38 cellular contexts compared by ENCODE assay signal in the genomic region with DNA sequence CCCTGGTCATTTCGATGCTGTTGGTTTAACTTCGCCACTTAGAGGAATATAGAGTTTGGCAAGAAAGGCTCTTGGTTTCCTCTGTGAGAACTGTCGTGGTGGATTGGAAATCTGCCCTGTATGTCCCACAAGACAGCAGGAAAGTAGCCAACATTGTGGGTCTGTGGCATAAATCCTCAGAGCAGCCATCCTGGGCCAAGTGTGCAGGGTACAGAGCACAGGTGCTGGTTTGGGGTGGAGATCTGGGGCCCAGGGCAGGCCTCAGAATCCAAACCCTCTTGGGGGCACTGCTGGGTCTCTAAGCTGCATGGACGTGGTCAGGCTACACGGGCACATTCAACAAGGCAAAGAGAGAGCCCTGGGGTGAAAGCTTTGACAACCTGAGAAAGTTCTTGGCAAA. TPM values are rescaled to one million over a fixed set of nuclear protein-coding genes. Genes with fewer than 3 reads are reported as not detected.
"Had no signal": no experiment of that assay in that cellular context is flagged by ENCODE, and none has a peak within 500 bp of the region (broad histone marks: within the 10 kb centered on the region; RNA-seq: fewer than 3 reads in every experiment).

No MANE protein-coding gene starts in this region.

- H3K4me3 ChIP-seq: MG63 had no signal

- H3K9me3 ChIP-seq: MG63 had no signal

- H3K36me3 ChIP-seq: MG63 had no signal

- H3K4me2 ChIP-seq: KMS-11 had no signal

- H3K9ac ChIP-seq: KMS-11 had no signal

- DNase-seq: Karpas-422, Kasumi-1, MG63, MM.1S, MV-4-11, NCI-H1048, NCI-H1092, NCI-H1092 treated with DMSO at 0.1 percent for 48 hours, NCI-H1105, NCI-H1105 treated with DMSO at 0.1 percent for 48 hours, NCI-H1417, NCI-H1417 treated with DMSO at 0.1 percent for 48 hours, NCI-H1436, NCI-H1436 treated with DMSO at 0.1 percent for 48 hours, NCI-H146, NCI-H1694, NCI-H1694 treated with DMSO at 0.1 percent for 48 hours, NCI-H187, NCI-H187 treated with DMSO at 0.1 percent for 48 hours, NCI-H1930, NCI-H2029, NCI-H2029 treated with DMSO at 0.1 percent for 48 hours, NCI-H2081, NCI-H2081 treated with DMSO at 0.1 percent for 48 hours, NCI-H2107, NCI-H2171, NCI-H2171 treated with DMSO at 0.1 percent for 48 hours, NCI-H2227 treated with DMSO at 0.1 percent for 48 hours, NCI-H226, NCI-H345, NCI-H446, NCI-H446 treated with DMSO at 0.1 percent for 48 hours, NCI-H510A had no signal

- H3K27me3 ChIP-seq: MG63 had no signal

- H3K27ac ChIP-seq: KMS-11 had no signal

RNA-seq across cellular contexts. Expression of a gene that starts 39.2 kb away (rescaled TPM):
- total RNA-seq: LHCN-M2, M059J, MCF 10A, NCI-H460 had no signal
